Comparison of ENCODE assay signal across 8 cellular contexts in genomic region chr15:43775411-43775965, GRCh38. TPM values are rescaled to one million over a fixed set of nuclear protein-coding genes. Genes with fewer than 3 reads are reported as not detected.
DNase-seq lines count a peak whose midpoint lies in the region; ATAC-seq, FAIRE-seq and TF ChIP-seq lines count a peak whose summit lies in the region.

No MANE protein-coding gene starts in this region.

- peak overlapping the region; percentile 72 for H3K27ac Mint-ChIP-seq in osteocyte (ENCODE audit: unreplicated experiment)

- no peaks in the 10 kb centered on the region for H3K9me3 Mint-ChIP-seq in osteocyte (ENCODE audit: unreplicated experiment)

- H3K36me3 ChIP-seq in HUES64 (ENCODE audit: insufficient read depth, low read length), result peaks cover 38% of the 10 kb centered on the region

- peaks cover 23% of the 10 kb centered on the region for H3K36me3 Mint-ChIP-seq in osteocyte (ENCODE audit: unreplicated experiment)

- DNase-seq in D721Med (ENCODE audit: insufficient read length, low spot score), result no peak
- DNase-seq in SHP77 (lab: John Stamatoyannopoulos, UW), result peak; percentile 59 to 77
- no peak for DNase-seq in osteocyte (ENCODE audit: extremely low spot score, unreplicated experiment)
- DNase-seq in HuH-7 (ENCODE audit: low spot score), result no peak

- 0 out of 2 replicates have a peak, but pooled peaks cover 7% of the 10 kb centered on the region for H3K4me1 ChIP-seq in HUES64 (ENCODE audit: insufficient read depth, low read length)

- WGBS in HUES64, result 63% methylated on average over 1 of the region's 1 CpG

- peaks cover 11% of the 10 kb centered on the region; the same call in 1 of the 2 replicates for H3K27me3 ChIP-seq in HUES64 (ENCODE audit: insufficient read depth, low read length)

- peaks cover 21% of the 10 kb centered on the region for H3K4me1 Mint-ChIP-seq in osteocyte (ENCODE audit: unreplicated experiment)

- no peaks in the 10 kb centered on the region for H3K9me3 ChIP-seq in HUES64 (ENCODE audit: insufficient read depth, low read depth, low read length)

- TF ChIP-seq CTCF in D721Med (IDR thresholded peaks at IDR 0.05; ENCODE audit: insufficient read depth, missing control alignments), result peak; percentile 48
- peak; percentile 35 for TF ChIP-seq CTCF in osteocyte (IDR thresholded peaks at IDR 0.05)

- H3K4me3 ChIP-seq in HUES64 (ENCODE audit: low read length), result peak overlapping the region; percentile 71

- FAIRE-seq in D721Med (lab: Jason Lieb, UNC), result no peak

- H3K9ac ChIP-seq in HUES64 (ENCODE audit: low read depth, low read length), result no peak overlapping the region

- peak overlapping the region; percentile 86 for H3K4me3 Mint-ChIP-seq in osteocyte (ENCODE audit: unreplicated experiment)

- H3K27me3 Mint-ChIP-seq in osteocyte (ENCODE audit: unreplicated experiment), result no peaks in the 10 kb centered on the region

- no peak overlapping the region for H3K27ac ChIP-seq in HUES64 (ENCODE audit: low read depth, low read length)

- peak; percentile 57 for ATAC-seq in esophagus mucosa
- ATAC-seq in GM19324 (IDR thresholded peaks at IDR 0.05; ENCODE audit: low FRiP score, unreplicated experiment), result no peak
- no peak for ATAC-seq in GM21360 (IDR thresholded peaks at IDR 0.05; ENCODE audit: unreplicated experiment)

RNA-seq across cellular contexts. Expression of gene ELL3, which starts 1.3 kb away (rescaled TPM):
- polyA plus RNA-seq in HUES64 (2013, experiment 1 of 2), result 2.4 TPM
- polyA plus RNA-seq in HUES64 (2013, experiment 2 of 2), result 2.9 TPM
- total RNA-seq in esophagus mucosa (12.7 TPM), osteocyte (1.6 and 2.3 TPM in 2 replicates)

RNA-seq across cellular contexts. Expression of gene SERF2, which starts 16.6 kb away (rescaled TPM):
- polyA plus RNA-seq in HUES64 (2013, experiment 1 of 2), result 576 TPM
- polyA plus RNA-seq in HUES64 (2013, experiment 2 of 2), result 606 TPM
- 616 TPM for total RNA-seq in esophagus mucosa
- total RNA-seq in osteocyte, result 1,268 and 1,325 TPM in 2 replicates

RNA-seq across cellular contexts. Expression of gene SERINC4, which starts 24.5 kb away (rescaled TPM):
- not detected for polyA plus RNA-seq in HUES64 (2013, experiment 1 of 2)
- polyA plus RNA-seq in HUES64 (2013, experiment 2 of 2), result not detected
- total RNA-seq in esophagus mucosa, result 0.36 TPM
- not detected in 2 replicates for total RNA-seq in osteocyte

RNA-seq across cellular contexts. Expression of gene HYPK, which starts 24.9 kb away (rescaled TPM):
- polyA plus RNA-seq in HUES64 (2013, experiment 1 of 2), result 11.9 TPM
- 8.7 TPM for polyA plus RNA-seq in HUES64 (2013, experiment 2 of 2)
- total RNA-seq in esophagus mucosa, result 14.0 TPM
- 13.7 and 14.0 TPM in 2 replicates for total RNA-seq in osteocyte

RNA-seq across cellular contexts. Expression of gene PDIA3, which starts 29.2 kb away (rescaled TPM):
- 398 TPM for polyA plus RNA-seq in HUES64 (2013, experiment 1 of 2)
- polyA plus RNA-seq in HUES64 (2013, experiment 2 of 2), result 402 TPM
- total RNA-seq in esophagus mucosa (209 TPM), osteocyte (496 and 527 TPM in 2 replicates)

Comparison
In these comparisons a context has a peak if more than half of its experiments do, and no peak if none do; other contexts are left out.
1. DNase-seq: peak in SHP77 (2 of 2); none in D721Med (single experiment), osteocyte (single experiment) and HuH-7 (single experiment).